In the genomic region with DNA sequence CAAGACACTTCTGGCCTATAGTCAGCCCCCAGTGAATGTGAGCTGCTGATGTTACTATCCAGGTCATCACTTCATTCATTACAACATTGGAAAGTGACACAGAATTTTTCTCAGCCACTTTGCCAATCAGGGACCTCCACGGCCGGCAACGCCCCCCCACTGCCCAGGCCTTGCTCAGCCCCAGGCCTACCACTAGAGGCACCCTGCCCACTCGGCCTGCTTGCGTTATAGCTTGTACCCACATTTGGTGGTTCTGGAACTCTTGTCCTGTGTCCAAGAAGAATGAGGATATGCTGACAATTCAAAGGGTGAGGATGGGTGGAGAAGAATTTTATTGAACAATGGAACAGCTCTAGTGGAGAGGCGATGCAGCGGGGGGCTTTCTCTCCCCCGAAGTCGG, we compare ENCODE assay signal across 11 cellular contexts.
DNase-seq lines count a peak whose midpoint lies in the region; ATAC-seq, FAIRE-seq and TF ChIP-seq lines count a peak whose summit lies in the region.
"Had no signal": no experiment of that assay in that cellular context is flagged by ENCODE, and none has a peak within 500 bp of the region (broad histone marks: within the 10 kb centered on the region; RNA-seq: fewer than 3 reads in every experiment).

No MANE protein-coding gene starts in this region.

- H3K9ac ChIP-seq in astrocyte (ENCODE audit: low read length) (no peak overlapping the region), mesendoderm (ENCODE audit: low read length) (no peak overlapping the region)

- H3K18ac ChIP-seq in mesendoderm (ENCODE audit: low read length), result no peak overlapping the region

- H3K4me1 ChIP-seq in GM23338 (ENCODE audit: insufficient read depth) (peaks cover 24% of the 10 kb centered on the region), astrocyte (ENCODE audit: insufficient read depth, low read length) (no peaks in the 10 kb centered on the region), mesendoderm (ENCODE audit: control insufficient read depth, low read depth, low read length) (peaks cover 16% of the 10 kb centered on the region)

- TF ChIP-seq CTCF in Calu3 (IDR thresholded peaks at IDR 0.05; ENCODE audit: unreplicated experiment) (peak; percentile 24), GM23338 (conservative IDR thresholded peaks at IDR 0.05; ENCODE audit: low read depth in 2 of 2) (peak; percentile 46 to 58), astrocyte (IDR thresholded peaks at IDR 0.05; ENCODE audit: insufficient read depth, low read depth, low read length) (peak; percentile 10), CD14-positive monocyte (IDR thresholded peaks at IDR 0.05) (no peak)

- peaks cover 2% of the 10 kb centered on the region for H3K9me3 ChIP-seq in astrocyte (ENCODE audit: insufficient read depth, low read depth, low read length)

- peaks cover 5% of the 10 kb centered on the region; the same call in 1 of the 2 replicates for H3F3A ChIP-seq in GM23338 (replicated peaks; ENCODE audit: low read depth)

- H3K27me3 Mint-ChIP-seq in Calu3 (ENCODE audit: unreplicated experiment), result peaks cover 75% of the 10 kb centered on the region
- peaks cover 15% of the 10 kb centered on the region for H3K27me3 Mint-ChIP-seq in GM23338 (ENCODE audit: insufficient read depth, low read depth, poor library complexity)
- peaks cover 34% of the 10 kb centered on the region for H3K27me3 Mint-ChIP-seq in astrocyte (ENCODE audit: low read depth, unreplicated experiment)
- H3K27me3 Mint-ChIP-seq in CD14-positive monocyte (ENCODE audit: low read depth in 3 of 3), result peaks cover 3 to 5% (median 5%) of the 10 kb centered on the region in 3 donors
- H3K27me3 Mint-ChIP-seq: IgD-negative memory B cell had no signal

- no peak overlapping the region for H2AK5ac ChIP-seq in mesendoderm (ENCODE audit: low read length)

- H3K9me2 ChIP-seq in GM23338 (ENCODE audit: insufficient read depth), result no peaks in the 10 kb centered on the region

- ATAC-seq in GM23338 (no peak), GM19023 (IDR thresholded peaks at IDR 0.05; ENCODE audit: unreplicated experiment) (no peak)

- H2BK120ac ChIP-seq in mesendoderm (ENCODE audit: low read depth, low read length), result no peak overlapping the region

- FAIRE-seq in astrocyte (lab: Jason Lieb, UNC), result no peak

- no peak overlapping the region for H3K4me3 ChIP-seq in GM23338
- no peak overlapping the region for H3K4me3 ChIP-seq in astrocyte (ENCODE audit: insufficient read depth, low read depth, low read length)
- H3K4me3 ChIP-seq in mesendoderm (ENCODE audit: low read length), result no peak overlapping the region
- H3K4me3 ChIP-seq: SJSA1 had no signal

- H3K4ac ChIP-seq in mesendoderm (ENCODE audit: low read depth, low read length), result no peak overlapping the region

- no peaks in the 10 kb centered on the region for H3K27me3 ChIP-seq in GM23338 (ENCODE audit: insufficient read depth)
- H3K27me3 ChIP-seq in astrocyte (ENCODE audit: insufficient read depth, low read length), result peaks cover 14% of the 10 kb centered on the region
- H3K27me3 ChIP-seq in mesendoderm (ENCODE audit: insufficient read depth, low read length, poor library complexity), result no peaks in the 10 kb centered on the region
- H3K27me3 ChIP-seq: SJSA1 had no signal

- CTCF ChIA-PET in Calu3 (lab: Charles Lee), result no interaction called here

- no peaks in the 10 kb centered on the region for H4K20me1 ChIP-seq in GM23338 (replicated peaks; ENCODE audit: insufficient read depth)
- H4K20me1 ChIP-seq in astrocyte (ENCODE audit: insufficient read depth, low read length), result no peaks in the 10 kb centered on the region

- no peak overlapping the region for H4K5ac ChIP-seq in mesendoderm (ENCODE audit: low read length)

- no peaks in the 10 kb centered on the region for H3K79me2 ChIP-seq in GM23338 (replicated peaks; ENCODE audit: insufficient read depth)
- H3K79me2 ChIP-seq in astrocyte (ENCODE audit: insufficient read depth, low read length), result no peaks in the 10 kb centered on the region
- H3K79me2 ChIP-seq in mesendoderm (ENCODE audit: control insufficient read depth, insufficient read depth, low read length), result no peaks in the 10 kb centered on the region

- H3K9me3 Mint-ChIP-seq in Calu3 (ENCODE audit: low read depth, unreplicated experiment) (peaks cover 3% of the 10 kb centered on the region), GM23338 (peaks cover 29% of the 10 kb centered on the region), astrocyte (ENCODE audit: unreplicated experiment) (peaks cover 4% of the 10 kb centered on the region), CD14-positive monocyte (peaks cover 0 to 15% (median 1%) of the 10 kb centered on the region in 7 donors)
- H3K9me3 Mint-ChIP-seq: IgD-negative memory B cell had no signal

- H4K8ac ChIP-seq in mesendoderm (ENCODE audit: low read depth, low read length), result no peak overlapping the region

- H3K36me3 ChIP-seq in GM23338 (ENCODE audit: insufficient read depth) (no peaks in the 10 kb centered on the region), astrocyte (ENCODE audit: insufficient read depth, low read length) (no peaks in the 10 kb centered on the region), mesendoderm (ENCODE audit: control insufficient read depth, insufficient read depth, low read length) (no peaks in the 10 kb centered on the region)
- H3K36me3 ChIP-seq: SJSA1 had no signal

- H2AFZ ChIP-seq in GM23338, result no peak overlapping the region
- H2AFZ ChIP-seq in astrocyte (ENCODE audit: low read depth, low read length), result no peak overlapping the region

- no peak overlapping the region for H3K4me2 ChIP-seq in GM23338
- H3K4me2 ChIP-seq in astrocyte (ENCODE audit: low read length), result no peak overlapping the region
- H3K4me2 ChIP-seq in mesendoderm (ENCODE audit: low read length), result no peak overlapping the region

- H3K4me3 Mint-ChIP-seq in Calu3 (ENCODE audit: low read depth, unreplicated experiment) (no peak overlapping the region), GM23338 (no peak overlapping the region), astrocyte (ENCODE audit: unreplicated experiment) (no peak overlapping the region), CD14-positive monocyte (no peak overlapping the region)
- H3K4me3 Mint-ChIP-seq: IgD-negative memory B cell had no signal

- no peak for DNase-seq in Calu3
- peak; percentile 54 for DNase-seq in GM23338 (ENCODE audit: low spot score)
- no peak for DNase-seq in astrocyte (ENCODE audit: low read depth)
- peak; percentile 49 for DNase-seq in mesendoderm
- no peak for DNase-seq in EL
- DNase-seq in CD14-positive monocyte (ENCODE audit: low spot score), result no peak
- no peak for DNase-seq in cerebellar nuclear complex (lab: John Stamatoyannopoulos, UW)
- DNase-seq: activated CD8-positive, alpha-beta memory T cell treated with anti-CD3 and anti-CD28 coated beads for 24 hours had no signal

- no peak overlapping the region for H3K56ac ChIP-seq in mesendoderm (ENCODE audit: low read length)

- intact Hi-C loops in Calu3 (cut with micrococcal nuclease; ENCODE audit: unreplicated experiment) (no loop called here), CD14-positive monocyte (cut with micrococcal nuclease) (no loop called here)

- H2BK5ac ChIP-seq in mesendoderm (ENCODE audit: low read length), result no peak overlapping the region

- H3K27ac ChIP-seq in GM23338 (ENCODE audit: low read depth) (no peak overlapping the region), astrocyte (ENCODE audit: low read depth, low read length) (no peak overlapping the region), mesendoderm (ENCODE audit: low read depth, low read length) (no peak overlapping the region)
- H3K27ac ChIP-seq: SJSA1 had no signal

- H2BK15ac ChIP-seq in mesendoderm (replicated peaks; ENCODE audit: low read depth), result no peak overlapping the region

- BruUV-seq in Calu3 (replicated peaks; lab: Mats Ljungman, UMichigan), result no TSS peak

- H3K27ac Mint-ChIP-seq in Calu3 (ENCODE audit: unreplicated experiment), result no peak overlapping the region
- H3K27ac Mint-ChIP-seq in GM23338, result no peak overlapping the region
- H3K27ac Mint-ChIP-seq in astrocyte (ENCODE audit: unreplicated experiment), result no peak overlapping the region
- peak overlapping the region in 1 of 7 donors; percentile 6 for H3K27ac Mint-ChIP-seq in CD14-positive monocyte
- H3K27ac Mint-ChIP-seq: IgD-negative memory B cell had no signal

- no peaks in the 10 kb centered on the region for H3K79me1 ChIP-seq in mesendoderm (ENCODE audit: low read length)

- no peak overlapping the region for H3K23ac ChIP-seq in mesendoderm (ENCODE audit: low read length)

- whole genome bisulfite sequencing in mesendoderm (ENCODE audit: extremely low coverage, insufficient coverage, low lambda C conversion rate), result no CpG with 5 or more reads among the region's 9 CpGs

- H3K4me1 Mint-ChIP-seq in Calu3 (ENCODE audit: low read depth, unreplicated experiment), result no peaks in the 10 kb centered on the region
- peaks cover 36% of the 10 kb centered on the region for H3K4me1 Mint-ChIP-seq in GM23338
- H3K4me1 Mint-ChIP-seq in astrocyte (ENCODE audit: low read depth, unreplicated experiment), result peaks cover 12% of the 10 kb centered on the region
- no peaks in the 10 kb centered on the region for H3K4me1 Mint-ChIP-seq in CD14-positive monocyte
- H3K4me1 Mint-ChIP-seq: IgD-negative memory B cell had no signal

- H3K36me3 Mint-ChIP-seq in Calu3 (ENCODE audit: insufficient read depth, unreplicated experiment), result no peaks in the 10 kb centered on the region
- H3K36me3 Mint-ChIP-seq in GM23338 (ENCODE audit: low read depth), result peaks cover 29% of the 10 kb centered on the region
- peaks cover 7% of the 10 kb centered on the region for H3K36me3 Mint-ChIP-seq in astrocyte (ENCODE audit: low read depth, unreplicated experiment)
- H3K36me3 Mint-ChIP-seq in CD14-positive monocyte, result no peaks in the 10 kb centered on the region
- H3K36me3 Mint-ChIP-seq: IgD-negative memory B cell had no signal

Comparison
In these comparisons a context has a peak if more than half of its experiments do, and no peak if none do; other contexts are left out.
1. DNase-seq: peak in GM23338 (single experiment) and mesendoderm (single experiment); none in Calu3 (single experiment), astrocyte (single experiment), EL (single experiment), CD14-positive monocyte (single experiment) and cerebellar nuclear complex (0 of 2).